ENCODE assay signal across 8 cellular contexts in the genomic region with DNA sequence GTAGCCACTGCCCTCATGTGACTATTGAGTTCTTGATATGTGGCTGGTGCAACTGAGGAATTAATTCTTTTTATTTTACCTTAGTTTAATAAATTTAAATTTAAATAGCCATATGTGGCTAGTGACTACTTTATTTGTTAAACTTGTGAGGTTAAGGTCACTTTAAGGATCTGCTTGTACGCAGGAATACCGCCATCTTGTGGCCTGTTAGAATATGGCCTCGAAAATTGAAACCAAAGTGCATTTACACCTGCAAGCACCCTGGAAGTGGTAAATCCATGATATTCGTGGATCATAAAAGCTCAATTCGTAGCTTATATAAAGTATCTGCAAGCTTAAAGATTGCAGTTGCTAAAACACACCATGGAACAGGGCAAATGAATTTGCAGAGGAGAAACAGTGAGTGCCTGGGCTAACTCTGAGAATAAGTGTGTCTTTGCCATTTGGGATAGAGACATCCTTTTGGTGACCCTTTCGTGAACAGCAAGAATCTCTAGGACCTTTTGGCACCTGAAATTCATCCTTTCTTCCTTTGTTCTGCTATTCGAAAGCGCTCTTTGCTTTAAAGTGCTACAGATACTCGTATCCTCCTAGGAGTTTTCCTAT. TPM values are rescaled to one million over a fixed set of nuclear protein-coding genes. Genes with fewer than 3 reads are reported as not detected.
DNase-seq lines count a peak whose midpoint lies in the region; ATAC-seq, FAIRE-seq and TF ChIP-seq lines count a peak whose summit lies in the region.

No MANE protein-coding gene starts in this region.

- H3K27ac ChIP-seq in CD8-positive, alpha-beta T cell (ENCODE audit: low read depth, low read length), result no peak overlapping the region

- H3K36me3 Mint-ChIP-seq in CD8-positive, alpha-beta T cell, result no peaks in the 10 kb centered on the region
- no peaks in the 10 kb centered on the region for H3K36me3 Mint-ChIP-seq in T-helper 17 cell (ENCODE audit: low read depth)

- no peak overlapping the region for H3K4me3 ChIP-seq in CD8-positive, alpha-beta T cell (ENCODE audit: low read depth, low read length)
- no peak overlapping the region for H3K4me3 ChIP-seq in bronchial epithelial cell (ENCODE audit: low read depth, low read length)

- no peak for DNase-seq in CD8-positive, alpha-beta T cell
- DNase-seq in GM12891 (ENCODE audit: insufficient read length, low spot score) (peak; percentile 17), NCI-H69 (lab: John Stamatoyannopoulos, UW) (peak; percentile 63), bronchial epithelial cell (ENCODE audit: low read depth) (peak; percentile 56), lung microvascular endothelial cell (ENCODE audit: low read depth in 2 of 2) (peak; percentile 49 to 55), NCI-H226 (no peak), T-helper 17 cell (no peak)

- no peak for ATAC-seq in CD8-positive, alpha-beta T cell
- ATAC-seq in HG03039 (IDR thresholded peaks at IDR 0.05; ENCODE audit: unreplicated experiment) (peak; percentile 77), T-helper 17 cell (no peak)

- no peaks in the 10 kb centered on the region for H3K27me3 Mint-ChIP-seq in CD8-positive, alpha-beta T cell (ENCODE audit: low read depth)
- no peaks in the 10 kb centered on the region for H3K27me3 Mint-ChIP-seq in T-helper 17 cell

- peaks cover 2% of the 10 kb centered on the region for H3K9me3 Mint-ChIP-seq in CD8-positive, alpha-beta T cell

- no peak overlapping the region for H3K4me3 Mint-ChIP-seq in CD8-positive, alpha-beta T cell
- no peak overlapping the region for H3K4me3 Mint-ChIP-seq in T-helper 17 cell

- intact Hi-C loops in CD8-positive, alpha-beta T cell (cut with DNase I, micrococcal nuclease), result no loop called here

- peak; percentile 14 for TF ChIP-seq CTCF in CD8-positive, alpha-beta T cell (IDR thresholded peaks at IDR 0.05)
- peak; percentile 58 for TF ChIP-seq CTCF in bronchial epithelial cell (IDR thresholded peaks at IDR 0.05; ENCODE audit: insufficient read depth, low read length, severe bottlenecking)

- H3K4me1 ChIP-seq in CD8-positive, alpha-beta T cell (ENCODE audit: insufficient read depth, low read length), result no peaks in the 10 kb centered on the region

- H3K36me3 ChIP-seq in CD8-positive, alpha-beta T cell (ENCODE audit: insufficient read depth, low read length), result no peaks in the 10 kb centered on the region
- no peaks in the 10 kb centered on the region for H3K36me3 ChIP-seq in bronchial epithelial cell (ENCODE audit: control insufficient read depth, insufficient read depth, low read length)

- no peak for TF ChIP-seq POLR2A in GM12891 (IDR thresholded peaks at IDR 0.05; ENCODE audit: low read depth, low read length)

- CTCF ChIA-PET in CD8-positive, alpha-beta T cell (lab: Charles Lee), result no interaction called here

- no peaks in the 10 kb centered on the region for H3K9me3 ChIP-seq in CD8-positive, alpha-beta T cell (ENCODE audit: low read length)
- no peaks in the 10 kb centered on the region for H3K9me3 ChIP-seq in T-helper 17 cell (ENCODE audit: control insufficient read depth, low read length, poor library complexity, severe bottlenecking)

- FAIRE-seq in GM12891 (lab: Jason Lieb, UNC) (peak; percentile 78), bronchial epithelial cell (lab: Jason Lieb, UNC) (no peak)

- no peaks in the 10 kb centered on the region for H3K4me1 Mint-ChIP-seq in CD8-positive, alpha-beta T cell (ENCODE audit: low read depth)
- no peaks in the 10 kb centered on the region for H3K4me1 Mint-ChIP-seq in T-helper 17 cell

- no peaks in the 10 kb centered on the region for H3K27me3 ChIP-seq in CD8-positive, alpha-beta T cell (ENCODE audit: insufficient read depth, low read length)
- no peaks in the 10 kb centered on the region for H3K27me3 ChIP-seq in bronchial epithelial cell (ENCODE audit: control insufficient read depth, insufficient read depth, low read length)

- H3K27ac Mint-ChIP-seq in CD8-positive, alpha-beta T cell, result no peak overlapping the region
- no peak overlapping the region for H3K27ac Mint-ChIP-seq in T-helper 17 cell

- POLR2A ChIA-PET in CD8-positive, alpha-beta T cell (lab: Charles Lee), result no interaction called here

TF ChIP-seq in GM12891, 5 proteins besides CTCF, POLR2A, EP300 and RAD21:
- TF ChIP-seq SPI1 (IDR thresholded peaks at IDR 0.05; ENCODE audit: low read depth, low read length) (no peak), POLR2AphosphoS5 (IDR thresholded peaks at IDR 0.05; ENCODE audit: low read depth, low read length) (no peak), POU2F2 (IDR thresholded peaks at IDR 0.05; ENCODE audit: low read depth, low read length) (no peak), PAX5 (IDR thresholded peaks at IDR 0.05; ENCODE audit: insufficient read depth, low read length, severe bottlenecking) (no peak), TAF1 (IDR thresholded peaks at IDR 0.05; ENCODE audit: low read depth, low read length) (no peak)

RNA-seq across cellular contexts. Expression of a gene that starts 59.9 kb away (rescaled TPM):
- not detected for total RNA-seq in CD8-positive, alpha-beta T cell
- polyA plus RNA-seq in GM12891 (2012; ENCODE audit: low read depth, missing spikeins), result not detected
- total RNA-seq in bronchial epithelial cell, result not detected in 2 replicates
- not detected in 2 replicates for total RNA-seq in lung microvascular endothelial cell
- total RNA-seq in T-helper 17 cell, result not detected

Comparison
In these comparisons a context has a peak if more than half of its experiments do, and no peak if none do; other contexts are left out.
1. DNase-seq: peak in GM12891 (single experiment), NCI-H69 (single experiment), bronchial epithelial cell (single experiment) and lung microvascular endothelial cell (2 of 2); none in CD8-positive, alpha-beta T cell (0 of 7), NCI-H226 (single experiment) and T-helper 17 cell (0 of 3).